14 cellular contexts compared by ENCODE assay signal in the genomic region with DNA sequence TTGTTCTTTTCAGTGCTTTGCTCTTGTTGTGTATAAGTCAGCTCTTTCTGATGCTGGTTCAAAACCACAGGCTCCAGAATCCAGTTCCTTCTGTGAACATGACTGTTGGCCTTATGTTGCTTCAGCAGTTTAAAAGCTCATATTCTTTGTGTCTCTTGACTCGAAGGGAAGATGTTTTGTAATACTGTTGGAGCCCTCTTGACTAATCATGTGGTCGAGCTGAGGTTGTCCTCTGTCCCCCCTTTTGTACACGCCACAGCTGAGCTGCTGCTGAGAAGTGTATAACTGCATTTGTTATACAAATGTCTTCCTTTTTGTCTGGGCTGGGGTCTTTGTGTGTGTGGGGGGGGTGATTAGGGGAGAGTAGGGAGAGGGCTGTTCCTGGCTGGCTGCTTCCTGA. TPM values are rescaled to one million over a fixed set of nuclear protein-coding genes. Genes with fewer than 3 reads are reported as not detected.
DNase-seq lines count a peak whose midpoint lies in the region; ATAC-seq, FAIRE-seq and TF ChIP-seq lines count a peak whose summit lies in the region.
"Had no signal": no experiment of that assay in that cellular context is flagged by ENCODE, and none has a peak within 500 bp of the region (broad histone marks: within the 10 kb centered on the region; RNA-seq: fewer than 3 reads in every experiment).

No MANE protein-coding gene starts in this region.

- TF ChIP-seq EP300 in HepG2 (IDR thresholded peaks at IDR 0.05; ENCODE audit: low read depth in 2 of 2, low read length in 2 of 2), result no peak
- TF ChIP-seq EP300 in HepG2 (CRISPR knock-in tag; IDR thresholded peaks at IDR 0.05; ENCODE audit: borderline replicate concordance), result no peak

- CTCF ChIA-PET in HepG2 (lab: Yijun Ruan, JAX; ENCODE audit: low intra/inter-chr PET ratio, low total read pairs), result no interaction called here

- no peak overlapping the region for H3K4me2 ChIP-seq in HepG2 (ENCODE audit: low read depth, low read length)
- H3K4me2 ChIP-seq: hepatocyte had no signal

- H2AFZ ChIP-seq in HepG2 (ENCODE audit: low read length), result no peak overlapping the region
- H2AFZ ChIP-seq: hepatocyte had no signal

- no peaks in the 10 kb centered on the region for H3K27me3 ChIP-seq in right lobe of liver
- H3K27me3 ChIP-seq in HepG2 (ENCODE audit: control insufficient read depth in 1 of 2, insufficient read depth in 2 of 2, low read length in 2 of 2), result no peaks in the 10 kb centered on the region
- H3K27me3 ChIP-seq in dorsolateral prefrontal cortex, result no peaks in the 10 kb centered on the region
- H3K27me3 ChIP-seq: colonic mucosa, hepatocyte, transverse colon had no signal

- ATAC-seq in right lobe of liver (peak; percentile 56 to 77 (median 66)), HepG2 (no peak)
- ATAC-seq: activated CD8-positive, alpha-beta T cell treated with anti-CD3 and anti-CD28 coated beads, Interleukin-2, amount 10 ng/mL, durations not matched to agents 7 days and 5 days had no signal

- H3K9me3 ChIP-seq in right lobe of liver (no peaks in the 10 kb centered on the region), HepG2 (ENCODE audit: low read length) (no peaks in the 10 kb centered on the region)
- H3K9me3 ChIP-seq: colonic mucosa, transverse colon had no signal

- no peaks in the 10 kb centered on the region for H3K79me2 ChIP-seq in HepG2 (ENCODE audit: insufficient read depth, low read length)
- H3K79me2 ChIP-seq: hepatocyte had no signal

- H4K20me1 ChIP-seq in HepG2 (ENCODE audit: insufficient read depth, low read length), result no peaks in the 10 kb centered on the region

- H3K36me3 ChIP-seq in right lobe of liver (peaks cover 0 to 8% (median 0%) of the 10 kb centered on the region in 4 donors), HepG2 (replicated peaks in 1 of 2; ENCODE audit: control insufficient read depth in 1 of 2, insufficient read depth in 2 of 2, low read length in 2 of 2) (peaks cover 3 to 9% of the 10 kb centered on the region in 2 experiments; a peak in 4 of 5 replicates)
- H3K36me3 ChIP-seq: colonic mucosa had no signal

- H3K27ac ChIP-seq in right lobe of liver (no peak overlapping the region), HepG2 (ENCODE audit: extremely low read length, insufficient read depth, low read length) (no peak overlapping the region), dorsolateral prefrontal cortex (peak overlapping the region in 36 of 59 donors; percentile 0 to 86 (median 40))
- H3K27ac ChIP-seq: colonic mucosa, hepatocyte had no signal

- H3K4me1 ChIP-seq in right lobe of liver (no peaks in the 10 kb centered on the region), HepG2 (ENCODE audit: insufficient read depth, low read length) (no peaks in the 10 kb centered on the region)
- H3K4me1 ChIP-seq: colonic mucosa had no signal

- H3K9ac ChIP-seq in HepG2 (ENCODE audit: insufficient read depth, low read depth, low read length), result no peak overlapping the region

- 53% methylated on average over 3 of the region's 3 CpGs for WGBS in right lobe of liver (ENCODE audit: insufficient coverage, low coverage, low lambda C conversion rate, missing lambda C conversion rate)
- 81% methylated on average over 3 of the region's 3 CpGs for WGBS in HepG2 (ENCODE audit: low lambda C conversion rate)

- BruUV-seq in HepG2 (replicated peaks; lab: Mats Ljungman, UMichigan), result no TSS peak

- POLR2A ChIA-PET in HepG2 (lab: Yijun Ruan, JAX), result no interaction called here

- FAIRE-seq in HepG2 (lab: Jason Lieb, UNC), result no peak

- intact Hi-C loops in right lobe of liver (cut with DNase I) (no loop called here), HepG2 (cut with micrococcal nuclease; ENCODE audit: unreplicated experiment) (no loop called here), dorsolateral prefrontal cortex (cut with DNase I) (no loop called here)

- DNase-seq in right lobe of liver (no peak), HepG2 (ENCODE audit: low spot score) (no peak), dorsolateral prefrontal cortex (no peak), medulla oblongata (ENCODE audit: extremely low spot score) (peak; percentile 81), dermis blood vessel endothelial cell (no peak), COR-L47 (lab: John Stamatoyannopoulos, UW) (no peak), superior temporal gyrus (ENCODE audit: extremely low spot score) (no peak)
- DNase-seq in activated effector memory CD4-positive, alpha-beta T cell treated with Interleukin-2 at 50 U/mL for 16 hours, result no peak
- DNase-seq: activated CD8-positive, alpha-beta T cell treated with anti-CD3 and anti-CD28 coated beads, Interleukin-2, amount 10 ng/mL, durations not matched to agents 7 days and 5 days; activated naive CD4-positive, alpha-beta T cell treated with Interleukin-2 at 50 U/mL for 16 hours; colonic mucosa; NCI-H2029; transverse colon had no signal

- in situ Hi-C loops in HepG2 (cut with HindIII; ENCODE audit: extremely low pct_ligation_motif_present, low pct_unique_long_range_greater_than_20kb), result no loop called here

- TF ChIP-seq POLR2A in right lobe of liver (IDR thresholded peaks at IDR 0.05), result no peak
- no peak for TF ChIP-seq POLR2A in HepG2 (IDR thresholded peaks at IDR 0.05; ENCODE audit: insufficient read depth in 1 of 2, low read depth in 2 of 2, low read length in 2 of 2)

- H3K4me3 ChIP-seq in right lobe of liver (no peak overlapping the region), HepG2 (replicated peaks in 1 of 3; ENCODE audit: insufficient read depth in 1 of 3, low read depth in 2 of 3, low read length in 3 of 3) (no peak overlapping the region), dorsolateral prefrontal cortex (no peak overlapping the region)
- H3K4me3 ChIP-seq: colonic mucosa, hepatocyte, transverse colon had no signal

- TF ChIP-seq CTCF in right lobe of liver (IDR thresholded peaks at IDR 0.05) (no peak), HepG2 (CRISPR knock-in tag; IDR thresholded peaks at IDR 0.05) (no peak), dorsolateral prefrontal cortex (IDR thresholded peaks at IDR 0.05 in 54 of 56, conservative IDR thresholded peaks at IDR 0.05 in 2 of 56; ENCODE audit: low read depth in 1 of 56, partially characterized antibody in 56 of 56) (no peak)

- TF ChIP-seq RAD21 in HepG2 (CRISPR knock-in tag; IDR thresholded peaks at IDR 0.05), result no peak

TF ChIP-seq in HepG2, 621 proteins besides CTCF, POLR2A, EP300 and RAD21:
- TF ChIP-seq FOSL1 (CRISPR knock-in tag; IDR thresholded peaks at IDR 0.05; ENCODE audit: borderline replicate concordance), result no peak

RNA-seq across cellular contexts. Expression of a gene that starts 35.8 kb away (rescaled TPM):
- total RNA-seq in right lobe of liver (1 to 10 TPM; 2.0 to 8.2 (median 5.2) TPM), HepG2 (2016; rRNA removed; fragmentation: Illumina TruSeq; extraction: Trizol) (5.5 and 8.0 TPM in 2 replicates), dorsolateral prefrontal cortex (10 to 100 TPM; 18.6 to 85.7 (median 43.3) TPM), dermis blood vessel endothelial cell (2.7 and 3.6 TPM in 2 replicates)
- total RNA-seq in HepG2 (2016; cell fraction: cytosol; rRNA removed; fragmentation: Illumina TruSeq; extraction: Trizol; ENCODE audit: low read depth), result 2.2 TPM in 2 replicates
- total RNA-seq in HepG2 (2016; cell fraction: insoluble cytoplasmic fraction; rRNA removed; fragmentation: Illumina TruSeq; extraction: Trizol), result 5.3 and 6.0 TPM in 2 replicates
- 5.7 and 6.6 TPM in 2 replicates for total RNA-seq in HepG2 (2016; cell fraction: membrane; rRNA removed; fragmentation: Illumina TruSeq; extraction: Trizol)
- 9.8 and 12.7 TPM in 2 replicates for total RNA-seq in HepG2 (2016; cell fraction: nucleus; rRNA removed; fragmentation: Illumina TruSeq; extraction: Trizol)
- 8.5 and 8.9 TPM in 2 replicates for polyA plus RNA-seq in HepG2 (2011; rRNA removed)
- 4.8 and 5.0 TPM in 2 replicates for polyA plus RNA-seq in HepG2 (2011; cell fraction: cytosol; rRNA removed)
- polyA plus RNA-seq in HepG2 (2011; cell fraction: nucleus; rRNA removed), result 12.0 and 12.4 TPM in 2 replicates
- polyA plus RNA-seq in HepG2 (2012), result 5.1 and 5.5 TPM in 2 replicates
- polyA plus RNA-seq in HepG2 (2016; cell fraction: cytosol; fragmentation: Illumina TruSeq; extraction: Trizol; ENCODE audit: low read depth), result 0.78 and 1.0 TPM in 2 replicates
- polyA plus RNA-seq in HepG2 (2016; cell fraction: insoluble cytoplasmic fraction; fragmentation: Illumina TruSeq; extraction: Trizol; ENCODE audit: low read depth), result 4.5 and 5.2 TPM in 2 replicates
- 2.0 and 2.2 TPM in 2 replicates for polyA plus RNA-seq in HepG2 (2016; cell fraction: membrane; fragmentation: Illumina TruSeq; extraction: Trizol; ENCODE audit: low read depth)
- 11.5 and 12.1 TPM in 2 replicates for polyA plus RNA-seq in HepG2 (2016; cell fraction: nucleus; fragmentation: Illumina TruSeq; extraction: Trizol; ENCODE audit: insufficient read depth, low read depth)
- polyA minus RNA-seq in HepG2 (2011; rRNA and poly(A)+ RNA removed; ENCODE audit: low replicate concordance), result 24.5 and 41.7 TPM in 2 replicates
- polyA minus RNA-seq in HepG2 (2011; cell fraction: cytosol; rRNA and poly(A)+ RNA removed), result 7.5 and 9.8 TPM in 2 replicates
- polyA minus RNA-seq in HepG2 (2011; cell fraction: nucleus; rRNA and poly(A)+ RNA removed), result 14.4 and 14.7 TPM in 2 replicates

Comparison
In these comparisons a context has a peak if more than half of its experiments do, and no peak if none do; other contexts are left out.
1. H3K27ac ChIP-seq: peak in dorsolateral prefrontal cortex (36 of 59); none in right lobe of liver (0 of 3) and HepG2 (single experiment).